1 cellular context compared by ENCODE assay signal in the genomic region with DNA sequence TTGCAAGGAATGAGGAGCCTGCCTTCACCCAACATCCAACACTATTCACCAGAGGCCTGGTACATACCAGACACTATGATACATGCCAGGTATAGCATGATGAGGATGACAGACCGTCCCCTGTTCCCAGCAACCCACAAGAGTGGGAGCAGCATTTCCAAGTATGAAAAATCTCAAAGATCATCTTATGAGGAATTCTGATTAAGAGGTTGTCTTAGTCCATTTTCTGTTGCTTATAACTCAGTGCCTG.
TF ChIP-seq lines count a peak whose summit lies in the region.

No MANE protein-coding gene starts in this region.

TF ChIP-seq in WTC11, 78 proteins besides CTCF, POLR2A, EP300 and RAD21 (continued from another document):
- TF ChIP-seq ATF2 (CRISPR knock-in tag; IDR thresholded peaks at IDR 0.05; ENCODE audit: borderline replicate concordance, low read depth) (no peak), TEAD1 (CRISPR knock-in tag; IDR thresholded peaks at IDR 0.05) (no peak), RELA (CRISPR knock-in tag; IDR thresholded peaks at IDR 0.05; ENCODE audit: borderline replicate concordance) (no peak), ERG (CRISPR knock-in tag; IDR thresholded peaks at IDR 0.05) (no peak), ELF4 (CRISPR knock-in tag; IDR thresholded peaks at IDR 0.05; ENCODE audit: low read depth) (no peak), IRF2 (CRISPR knock-in tag; IDR thresholded peaks at IDR 0.05; ENCODE audit: borderline replicate concordance, low read depth) (no peak), NFYB (CRISPR knock-in tag; conservative IDR thresholded peaks at IDR 0.05; ENCODE audit: low read depth) (no peak), GABPB1 (CRISPR knock-in tag; IDR thresholded peaks at IDR 0.05) (no peak)
- TF ChIP-seq, protein P1, sequence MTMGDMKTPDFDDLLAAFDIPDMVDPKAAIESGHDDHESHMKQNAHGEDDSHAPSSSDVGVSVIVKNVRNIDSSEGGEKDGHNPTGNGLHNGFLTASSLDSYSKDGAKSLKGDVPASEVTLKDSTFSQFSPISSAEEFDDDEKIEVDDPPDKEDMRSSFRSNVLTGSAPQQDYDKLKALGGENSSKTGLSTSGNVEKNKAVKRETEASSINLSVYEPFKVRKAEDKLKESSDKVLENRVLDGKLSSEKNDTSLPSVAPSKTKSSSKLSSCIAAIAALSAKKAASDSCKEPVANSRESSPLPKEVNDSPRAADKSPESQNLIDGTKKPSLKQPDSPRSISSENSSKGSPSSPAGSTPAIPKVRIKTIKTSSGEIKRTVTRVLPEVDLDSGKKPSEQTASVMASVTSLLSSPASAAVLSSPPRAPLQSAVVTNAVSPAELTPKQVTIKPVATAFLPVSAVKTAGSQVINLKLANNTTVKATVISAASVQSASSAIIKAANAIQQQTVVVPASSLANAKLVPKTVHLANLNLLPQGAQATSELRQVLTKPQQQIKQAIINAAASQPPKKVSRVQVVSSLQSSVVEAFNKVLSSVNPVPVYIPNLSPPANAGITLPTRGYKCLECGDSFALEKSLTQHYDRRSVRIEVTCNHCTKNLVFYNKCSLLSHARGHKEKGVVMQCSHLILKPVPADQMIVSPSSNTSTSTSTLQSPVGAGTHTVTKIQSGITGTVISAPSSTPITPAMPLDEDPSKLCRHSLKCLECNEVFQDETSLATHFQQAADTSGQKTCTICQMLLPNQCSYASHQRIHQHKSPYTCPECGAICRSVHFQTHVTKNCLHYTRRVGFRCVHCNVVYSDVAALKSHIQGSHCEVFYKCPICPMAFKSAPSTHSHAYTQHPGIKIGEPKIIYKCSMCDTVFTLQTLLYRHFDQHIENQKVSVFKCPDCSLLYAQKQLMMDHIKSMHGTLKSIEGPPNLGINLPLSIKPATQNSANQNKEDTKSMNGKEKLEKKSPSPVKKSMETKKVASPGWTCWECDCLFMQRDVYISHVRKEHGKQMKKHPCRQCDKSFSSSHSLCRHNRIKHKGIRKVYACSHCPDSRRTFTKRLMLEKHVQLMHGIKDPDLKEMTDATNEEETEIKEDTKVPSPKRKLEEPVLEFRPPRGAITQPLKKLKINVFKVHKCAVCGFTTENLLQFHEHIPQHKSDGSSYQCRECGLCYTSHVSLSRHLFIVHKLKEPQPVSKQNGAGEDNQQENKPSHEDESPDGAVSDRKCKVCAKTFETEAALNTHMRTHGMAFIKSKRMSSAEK (CRISPR knock-in tag; IDR thresholded peaks at IDR 0.05; ENCODE audit: borderline replicate concordance): no peak
- TF ChIP-seq, protein P2, sequence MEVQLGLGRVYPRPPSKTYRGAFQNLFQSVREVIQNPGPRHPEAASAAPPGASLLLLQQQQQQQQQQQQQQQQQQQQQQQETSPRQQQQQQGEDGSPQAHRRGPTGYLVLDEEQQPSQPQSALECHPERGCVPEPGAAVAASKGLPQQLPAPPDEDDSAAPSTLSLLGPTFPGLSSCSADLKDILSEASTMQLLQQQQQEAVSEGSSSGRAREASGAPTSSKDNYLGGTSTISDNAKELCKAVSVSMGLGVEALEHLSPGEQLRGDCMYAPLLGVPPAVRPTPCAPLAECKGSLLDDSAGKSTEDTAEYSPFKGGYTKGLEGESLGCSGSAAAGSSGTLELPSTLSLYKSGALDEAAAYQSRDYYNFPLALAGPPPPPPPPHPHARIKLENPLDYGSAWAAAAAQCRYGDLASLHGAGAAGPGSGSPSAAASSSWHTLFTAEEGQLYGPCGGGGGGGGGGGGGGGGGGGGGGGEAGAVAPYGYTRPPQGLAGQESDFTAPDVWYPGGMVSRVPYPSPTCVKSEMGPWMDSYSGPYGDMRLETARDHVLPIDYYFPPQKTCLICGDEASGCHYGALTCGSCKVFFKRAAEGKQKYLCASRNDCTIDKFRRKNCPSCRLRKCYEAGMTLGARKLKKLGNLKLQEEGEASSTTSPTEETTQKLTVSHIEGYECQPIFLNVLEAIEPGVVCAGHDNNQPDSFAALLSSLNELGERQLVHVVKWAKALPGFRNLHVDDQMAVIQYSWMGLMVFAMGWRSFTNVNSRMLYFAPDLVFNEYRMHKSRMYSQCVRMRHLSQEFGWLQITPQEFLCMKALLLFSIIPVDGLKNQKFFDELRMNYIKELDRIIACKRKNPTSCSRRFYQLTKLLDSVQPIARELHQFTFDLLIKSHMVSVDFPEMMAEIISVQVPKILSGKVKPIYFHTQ (CRISPR knock-in tag; IDR thresholded peaks at IDR 0.05): no peak
- TF ChIP-seq, protein P3, sequence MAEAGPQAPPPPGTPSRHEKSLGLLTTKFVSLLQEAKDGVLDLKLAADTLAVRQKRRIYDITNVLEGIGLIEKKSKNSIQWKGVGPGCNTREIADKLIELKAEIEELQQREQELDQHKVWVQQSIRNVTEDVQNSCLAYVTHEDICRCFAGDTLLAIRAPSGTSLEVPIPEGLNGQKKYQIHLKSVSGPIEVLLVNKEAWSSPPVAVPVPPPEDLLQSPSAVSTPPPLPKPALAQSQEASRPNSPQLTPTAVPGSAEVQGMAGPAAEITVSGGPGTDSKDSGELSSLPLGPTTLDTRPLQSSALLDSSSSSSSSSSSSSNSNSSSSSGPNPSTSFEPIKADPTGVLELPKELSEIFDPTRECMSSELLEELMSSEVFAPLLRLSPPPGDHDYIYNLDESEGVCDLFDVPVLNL (CRISPR knock-in tag; IDR thresholded peaks at IDR 0.05; ENCODE audit: borderline replicate concordance, low read depth): no peak
- TF ChIP-seq, protein P4, sequence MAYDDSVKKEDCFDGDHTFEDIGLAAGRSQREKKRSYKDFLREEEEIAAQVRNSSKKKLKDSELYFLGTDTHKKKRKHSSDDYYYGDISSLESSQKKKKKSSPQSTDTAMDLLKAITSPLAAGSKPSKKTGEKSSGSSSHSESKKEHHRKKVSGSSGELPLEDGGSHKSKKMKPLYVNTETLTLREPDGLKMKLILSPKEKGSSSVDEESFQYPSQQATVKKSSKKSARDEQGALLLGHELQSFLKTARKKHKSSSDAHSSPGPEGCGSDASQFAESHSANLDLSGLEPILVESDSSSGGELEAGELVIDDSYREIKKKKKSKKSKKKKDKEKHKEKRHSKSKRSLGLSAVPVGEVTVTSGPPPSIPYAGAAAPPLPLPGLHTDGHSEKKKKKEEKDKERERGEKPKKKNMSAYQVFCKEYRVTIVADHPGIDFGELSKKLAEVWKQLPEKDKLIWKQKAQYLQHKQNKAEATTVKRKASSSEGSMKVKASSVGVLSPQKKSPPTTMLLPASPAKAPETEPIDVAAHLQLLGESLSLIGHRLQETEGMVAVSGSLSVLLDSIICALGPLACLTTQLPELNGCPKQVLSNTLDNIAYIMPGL (CRISPR knock-in tag; IDR thresholded peaks at IDR 0.05): no peak
